In the genomic region with DNA sequence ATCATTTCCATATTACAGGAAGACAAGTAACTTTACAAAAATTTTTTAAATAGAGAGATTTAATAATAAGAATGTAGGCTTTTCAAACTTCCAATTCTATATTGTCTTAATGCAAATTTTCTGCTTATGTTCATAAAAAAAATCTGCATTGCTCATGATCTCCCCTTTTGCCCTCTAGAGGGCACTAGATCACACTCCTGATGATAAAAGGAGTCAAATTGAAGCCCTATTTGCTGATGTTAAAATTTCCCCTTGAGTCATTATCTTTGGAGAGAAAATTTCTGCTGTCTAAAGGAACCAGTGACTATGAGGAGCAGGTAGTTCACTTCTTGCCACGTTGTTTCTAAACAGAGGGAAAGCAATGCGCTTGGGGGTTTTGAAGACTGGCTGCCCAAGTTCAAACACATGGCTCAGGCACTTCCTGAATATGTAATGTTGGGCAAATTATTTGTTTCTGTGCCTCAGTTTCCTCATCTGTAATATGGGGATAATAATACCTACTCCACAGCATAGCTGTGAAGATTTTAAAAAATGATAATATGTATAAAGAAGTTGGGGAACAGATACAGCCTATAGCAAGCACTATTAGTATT, we compare ENCODE assay signal across 8 cellular contexts.
A peak's percentile ranks its signal among the peaks of the same experiment; 100 is the strongest.
DNase-seq lines count a peak whose midpoint lies in the region; ATAC-seq and TF ChIP-seq lines count a peak whose summit lies in the region.

No MANE protein-coding gene starts in this region.

- H3K4me3 ChIP-seq in Jurkat, Clone E6-1 (ENCODE audit: low read length): no peak overlapping the region
- no peak overlapping the region for H3K4me3 ChIP-seq in tibial nerve
- no peak overlapping the region for H3K4me3 ChIP-seq in CD8-positive, alpha-beta memory T cell (ENCODE audit: low read length)

- H3K27me3 ChIP-seq in tibial nerve: no peaks in the 10 kb centered on the region
- H3K27me3 ChIP-seq in CD8-positive, alpha-beta memory T cell (ENCODE audit: insufficient read depth, low read length, poor library complexity, severe bottlenecking): no peaks in the 10 kb centered on the region

- 58 to 60% methylated on average over 2 of the region's 2 CpGs for WGBS in tibial nerve, 2 donors

- H3K36me3 Mint-ChIP-seq in CD8-positive, alpha-beta memory T cell: no peaks in the 10 kb centered on the region

- DNase-seq in COR-L47 (lab: John Stamatoyannopoulos, UW): peak; percentile 58
- DNase-seq in Jurkat, Clone E6-1 (ENCODE audit: low read depth, low spot score): peak; percentile 41
- DNase-seq in foreskin melanocyte: peak; percentile 65
- DNase-seq in tibial nerve (ENCODE audit: low spot score in 2 of 2): no peak
- DNase-seq in CD8-positive, alpha-beta memory T cell: no peak
- DNase-seq in DMS79 (lab: John Stamatoyannopoulos, UW): no peak

- H3K27me3 Mint-ChIP-seq in CD8-positive, alpha-beta memory T cell: no peaks in the 10 kb centered on the region

- ATAC-seq in GM18907 (IDR thresholded peaks at IDR 0.05; ENCODE audit: unreplicated experiment): peak; percentile 75
- peak; percentile 64 for ATAC-seq in SK-N-SH treated with all-trans-retinoic acid at 6 μM for 48 hours

- CTCF ChIA-PET in CD8-positive, alpha-beta memory T cell (lab: Charles Lee): no interaction called here

- TF ChIP-seq POLR2A in tibial nerve (IDR thresholded peaks at IDR 0.05): no peak

- H3K4me3 Mint-ChIP-seq in CD8-positive, alpha-beta memory T cell: no peak overlapping the region

- H3K4me1 ChIP-seq in tibial nerve: no peaks in the 10 kb centered on the region
- H3K4me1 ChIP-seq in CD8-positive, alpha-beta memory T cell (ENCODE audit: insufficient read depth, low read length): no peaks in the 10 kb centered on the region

- TF ChIP-seq EP300 in tibial nerve (IDR thresholded peaks at IDR 0.05): no peak

- no peak overlapping the region for H3K27ac Mint-ChIP-seq in CD8-positive, alpha-beta memory T cell

- no peaks in the 10 kb centered on the region for H3K36me3 ChIP-seq in tibial nerve
- no peaks in the 10 kb centered on the region for H3K36me3 ChIP-seq in CD8-positive, alpha-beta memory T cell (ENCODE audit: insufficient read depth, low read length)

- POLR2A ChIA-PET in CD8-positive, alpha-beta memory T cell (lab: Charles Lee): no interaction called here

- peaks cover 0 to 2% (median 0%) of the 10 kb centered on the region in 5 donors for H3K9me3 Mint-ChIP-seq in CD8-positive, alpha-beta memory T cell

- H3K9me3 ChIP-seq in tibial nerve: no peaks in the 10 kb centered on the region
- H3K9me3 ChIP-seq in CD8-positive, alpha-beta memory T cell (ENCODE audit: low read length): no peaks in the 10 kb centered on the region

- no peaks in the 10 kb centered on the region for H3K4me1 Mint-ChIP-seq in CD8-positive, alpha-beta memory T cell

- TF ChIP-seq CTCF in tibial nerve (IDR thresholded peaks at IDR 0.05): peak; percentile 26 to 61 (median 41)

- H3K27ac ChIP-seq in tibial nerve: no peak overlapping the region
- no peak overlapping the region for H3K27ac ChIP-seq in CD8-positive, alpha-beta memory T cell (ENCODE audit: low read depth, low read length)

TF ChIP-seq in SK-N-SH treated with all-trans-retinoic acid at 6 μM for 48 hours, 23 proteins besides CTCF, POLR2A, EP300 and RAD21:
- TF ChIP-seq GLIS3 (CRISPR knock-in tag; IDR thresholded peaks at IDR 0.05) (no peak), ZNF565 (CRISPR knock-in tag; conservative IDR thresholded peaks at IDR 0.05; ENCODE audit: low read depth) (no peak), ARNTL (CRISPR knock-in tag; IDR thresholded peaks at IDR 0.05; ENCODE audit: borderline replicate concordance, low read depth) (no peak), CSDC2 (CRISPR knock-in tag; IDR thresholded peaks at IDR 0.05) (no peak), CSRNP3 (CRISPR knock-in tag; IDR thresholded peaks at IDR 0.05) (no peak), ZFP30 (CRISPR knock-in tag; IDR thresholded peaks at IDR 0.05) (no peak), ZC3H10 (CRISPR knock-in tag; IDR thresholded peaks at IDR 0.05) (no peak), POU6F1 (CRISPR knock-in tag; IDR thresholded peaks at IDR 0.05; ENCODE audit: borderline replicate concordance, low read depth) (no peak), ISL1 (CRISPR knock-in tag; IDR thresholded peaks at IDR 0.05) (no peak), TOX (CRISPR knock-in tag; IDR thresholded peaks at IDR 0.05; ENCODE audit: borderline replicate concordance) (no peak), SNAI2 (CRISPR knock-in tag; IDR thresholded peaks at IDR 0.05) (no peak), RARB (CRISPR knock-in tag; IDR thresholded peaks at IDR 0.05) (no peak), TCF4 (CRISPR knock-in tag; IDR thresholded peaks at IDR 0.05; ENCODE audit: borderline replicate concordance) (no peak), ZFP3 (CRISPR knock-in tag; IDR thresholded peaks at IDR 0.05) (no peak), ZNF70 (CRISPR knock-in tag; IDR thresholded peaks at IDR 0.05) (no peak), OSR1 (CRISPR knock-in tag; IDR thresholded peaks at IDR 0.05) (no peak)
- TF ChIP-seq, protein P1, sequence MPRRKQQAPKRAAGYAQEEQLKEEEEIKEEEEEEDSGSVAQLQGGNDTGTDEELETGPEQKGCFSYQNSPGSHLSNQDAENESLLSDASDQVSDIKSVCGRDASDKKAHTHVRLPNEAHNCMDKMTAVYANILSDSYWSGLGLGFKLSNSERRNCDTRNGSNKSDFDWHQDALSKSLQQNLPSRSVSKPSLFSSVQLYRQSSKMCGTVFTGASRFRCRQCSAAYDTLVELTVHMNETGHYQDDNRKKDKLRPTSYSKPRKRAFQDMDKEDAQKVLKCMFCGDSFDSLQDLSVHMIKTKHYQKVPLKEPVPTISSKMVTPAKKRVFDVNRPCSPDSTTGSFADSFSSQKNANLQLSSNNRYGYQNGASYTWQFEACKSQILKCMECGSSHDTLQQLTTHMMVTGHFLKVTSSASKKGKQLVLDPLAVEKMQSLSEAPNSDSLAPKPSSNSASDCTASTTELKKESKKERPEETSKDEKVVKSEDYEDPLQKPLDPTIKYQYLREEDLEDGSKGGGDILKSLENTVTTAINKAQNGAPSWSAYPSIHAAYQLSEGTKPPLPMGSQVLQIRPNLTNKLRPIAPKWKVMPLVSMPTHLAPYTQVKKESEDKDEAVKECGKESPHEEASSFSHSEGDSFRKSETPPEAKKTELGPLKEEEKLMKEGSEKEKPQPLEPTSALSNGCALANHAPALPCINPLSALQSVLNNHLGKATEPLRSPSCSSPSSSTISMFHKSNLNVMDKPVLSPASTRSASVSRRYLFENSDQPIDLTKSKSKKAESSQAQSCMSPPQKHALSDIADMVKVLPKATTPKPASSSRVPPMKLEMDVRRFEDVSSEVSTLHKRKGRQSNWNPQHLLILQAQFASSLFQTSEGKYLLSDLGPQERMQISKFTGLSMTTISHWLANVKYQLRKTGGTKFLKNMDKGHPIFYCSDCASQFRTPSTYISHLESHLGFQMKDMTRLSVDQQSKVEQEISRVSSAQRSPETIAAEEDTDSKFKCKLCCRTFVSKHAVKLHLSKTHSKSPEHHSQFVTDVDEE (CRISPR knock-in tag; IDR thresholded peaks at IDR 0.05): no peak
- TF ChIP-seq, protein P2, sequence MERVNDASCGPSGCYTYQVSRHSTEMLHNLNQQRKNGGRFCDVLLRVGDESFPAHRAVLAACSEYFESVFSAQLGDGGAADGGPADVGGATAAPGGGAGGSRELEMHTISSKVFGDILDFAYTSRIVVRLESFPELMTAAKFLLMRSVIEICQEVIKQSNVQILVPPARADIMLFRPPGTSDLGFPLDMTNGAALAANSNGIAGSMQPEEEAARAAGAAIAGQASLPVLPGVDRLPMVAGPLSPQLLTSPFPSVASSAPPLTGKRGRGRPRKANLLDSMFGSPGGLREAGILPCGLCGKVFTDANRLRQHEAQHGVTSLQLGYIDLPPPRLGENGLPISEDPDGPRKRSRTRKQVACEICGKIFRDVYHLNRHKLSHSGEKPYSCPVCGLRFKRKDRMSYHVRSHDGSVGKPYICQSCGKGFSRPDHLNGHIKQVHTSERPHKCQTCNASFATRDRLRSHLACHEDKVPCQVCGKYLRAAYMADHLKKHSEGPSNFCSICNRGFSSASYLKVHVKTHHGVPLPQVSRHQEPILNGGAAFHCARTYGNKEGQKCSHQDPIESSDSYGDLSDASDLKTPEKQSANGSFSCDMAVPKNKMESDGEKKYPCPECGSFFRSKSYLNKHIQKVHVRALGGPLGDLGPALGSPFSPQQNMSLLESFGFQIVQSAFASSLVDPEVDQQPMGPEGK (CRISPR knock-in tag; IDR thresholded peaks at IDR 0.05; ENCODE audit: borderline replicate concordance): no peak

Comparison
In these comparisons a context has a peak if more than half of its experiments do, and no peak if none do; other contexts are left out.
1. DNase-seq: peak in COR-L47 (single experiment), Jurkat, Clone E6-1 (single experiment) and foreskin melanocyte (single experiment); none in tibial nerve (0 of 2), CD8-positive, alpha-beta memory T cell (0 of 5) and DMS79 (single experiment).